ENCODE assay signal across 15 cellular contexts in the genomic region with DNA sequence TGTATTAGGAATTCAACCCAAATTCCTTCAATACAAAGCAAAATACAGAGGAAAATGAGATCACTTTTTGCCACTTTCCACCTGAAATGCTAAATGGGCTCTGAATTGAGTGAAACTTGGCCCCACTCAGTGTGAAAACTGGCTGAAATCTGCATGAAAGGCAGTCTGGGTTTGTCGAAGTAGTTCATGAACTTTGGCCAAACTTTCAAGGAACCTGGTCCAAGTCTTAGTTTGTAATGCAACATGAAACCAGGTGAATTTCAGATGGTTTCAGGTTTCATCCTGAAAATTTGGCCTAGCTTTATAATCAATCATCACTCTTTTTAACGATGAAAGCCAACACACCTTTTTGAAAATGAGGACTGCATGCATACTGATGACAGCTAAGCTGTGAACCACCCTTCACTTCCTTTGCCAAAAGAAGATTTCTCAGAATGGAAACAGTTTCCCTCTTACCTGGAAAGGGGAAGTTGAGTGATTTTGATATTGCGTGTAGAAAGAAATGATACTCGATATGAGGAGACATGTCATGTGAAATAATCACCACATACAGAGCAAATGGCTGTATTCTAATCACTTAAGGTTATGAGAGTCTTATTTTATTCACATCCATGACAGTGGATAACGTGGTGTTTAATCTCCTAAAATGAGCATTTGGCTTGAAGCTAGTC.
DNase-seq lines count a peak whose midpoint lies in the region; ATAC-seq and TF ChIP-seq lines count a peak whose summit lies in the region.
"Had no signal": no experiment of that assay in that cellular context is flagged by ENCODE, and none has a peak within 500 bp of the region (broad histone marks: within the 10 kb centered on the region; RNA-seq: fewer than 3 reads in every experiment).

No MANE protein-coding gene starts in this region.

- H3K4me1 ChIP-seq in vagina: no peaks in the 10 kb centered on the region
- H3K4me1 ChIP-seq: lower lobe of right lung had no signal

- peaks cover 23% of the 10 kb centered on the region for H3K4me1 Mint-ChIP-seq in activated naive CD8-positive, alpha-beta T cell treated with anti-CD3 and anti-CD28 coated beads, Interleukin-2, amount 50 U/mL, for 24 hours

- no peaks in the 10 kb centered on the region for H3K27me3 Mint-ChIP-seq in activated naive CD8-positive, alpha-beta T cell treated with anti-CD3 and anti-CD28 coated beads, Interleukin-2, amount 50 U/mL, for 24 hours

- H3K9me3 Mint-ChIP-seq in activated naive CD8-positive, alpha-beta T cell treated with anti-CD3 and anti-CD28 coated beads, Interleukin-2, amount 50 U/mL, for 24 hours: peaks cover 8% of the 10 kb centered on the region
- H3K9me3 Mint-ChIP-seq: GM23338 had no signal

- H3K36me3 ChIP-seq in vagina: no peaks in the 10 kb centered on the region
- H3K36me3 ChIP-seq: lower lobe of right lung, neutrophil had no signal

- TF ChIP-seq CTCF in vagina (IDR thresholded peaks at IDR 0.05): no peak

- no peak overlapping the region for H3K27ac ChIP-seq in vagina
- H3K27ac ChIP-seq: C4-2B, lower lobe of right lung, neutrophil had no signal

- ATAC-seq in GM18502 (IDR thresholded peaks at IDR 0.05; ENCODE audit: poor library complexity, unreplicated experiment) (peak; percentile 71), GM19452 (IDR thresholded peaks at IDR 0.05; ENCODE audit: unreplicated experiment) (peak; percentile 75)
- ATAC-seq in activated naive CD8-positive, alpha-beta T cell treated with anti-CD3 and anti-CD28 coated beads, Interleukin-2, amount 50 U/mL, for 24 hours: peak; percentile 77
- ATAC-seq: GM23338, lower lobe of right lung had no signal

- H3K9me3 ChIP-seq in vagina: no peaks in the 10 kb centered on the region
- H3K9me3 ChIP-seq: lower lobe of right lung, neutrophil had no signal

- H3K4me3 Mint-ChIP-seq in activated naive CD8-positive, alpha-beta T cell treated with anti-CD3 and anti-CD28 coated beads, Interleukin-2, amount 50 U/mL, for 24 hours: peak overlapping the region; percentile 6
- H3K4me3 Mint-ChIP-seq: GM23338 had no signal

- no peak overlapping the region for H3K4me3 ChIP-seq in vagina
- H3K4me3 ChIP-seq: GM23338, lower lobe of right lung had no signal

- TF ChIP-seq POLR2A in vagina (IDR thresholded peaks at IDR 0.05): no peak

- no peaks in the 10 kb centered on the region for H3K36me3 Mint-ChIP-seq in activated naive CD8-positive, alpha-beta T cell treated with anti-CD3 and anti-CD28 coated beads, Interleukin-2, amount 50 U/mL, for 24 hours (ENCODE audit: low read depth)

- DNase-seq in KBM-7: peak; percentile 91
- no peak for DNase-seq in activated naive CD8-positive, alpha-beta T cell treated with anti-CD3 and anti-CD28 coated beads, Interleukin-2, amount 50 U/mL, for 24 hours
- DNase-seq in NCI-H2171 (lab: John Stamatoyannopoulos, UW): no peak
- DNase-seq in vagina (ENCODE audit: extremely low spot score in 2 of 2): no peak
- DNase-seq in iPS-NIHi11 (ENCODE audit: low spot score): no peak
- no peak for DNase-seq in NK-92 treated with Interleukin-12 subunit alpha and Interleukin-12 subunit beta, amount 100 ng/mL, for 24 hours (lab: John Stamatoyannopoulos, UW)
- DNase-seq: activated CD4-positive, alpha-beta T cell treated with anti-CD3 and anti-CD28 coated beads, Interleukin-2, amount 50 U/mL, for 4 hours; anterior cingulate cortex; lower lobe of right lung; NCI-H1048 had no signal

- in situ Hi-C loops in KBM-7 (cut with MboI; ENCODE audit: low pct_unique_long_range_greater_than_20kb, low sequenced_read_pairs): no loop called here

- intact Hi-C loops in vagina (cut with DNase I): no loop called here

- H3K27me3 ChIP-seq in vagina: no peaks in the 10 kb centered on the region
- H3K27me3 ChIP-seq: neutrophil had no signal

- H3K27ac Mint-ChIP-seq in activated naive CD8-positive, alpha-beta T cell treated with anti-CD3 and anti-CD28 coated beads, Interleukin-2, amount 50 U/mL, for 24 hours: peak overlapping the region; percentile 55
- H3K27ac Mint-ChIP-seq: GM23338 had no signal
